ENCODE assay signal across 25 cellular contexts in the genomic region with DNA sequence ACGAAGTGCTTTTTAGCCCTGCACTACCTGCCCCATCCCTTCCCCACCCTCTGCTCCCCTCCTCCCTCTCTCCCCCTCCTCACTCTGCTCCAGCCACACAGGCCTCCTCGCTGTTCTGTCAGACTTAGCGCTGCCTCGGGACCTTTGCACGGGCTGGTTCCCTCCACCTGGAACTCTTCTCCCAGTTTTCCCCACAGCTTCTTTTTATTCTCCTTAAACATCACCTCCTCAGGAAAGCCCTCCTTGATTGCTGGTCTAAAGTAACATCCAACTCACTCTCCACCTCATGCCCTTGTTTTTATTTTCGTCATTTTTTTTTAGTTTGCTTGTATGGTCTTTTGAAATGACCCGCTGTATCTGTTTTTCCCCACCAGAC. TPM values are rescaled to one million over a fixed set of nuclear protein-coding genes. Genes with fewer than 3 reads are reported as not detected.
DNase-seq lines count a peak whose midpoint lies in the region; ATAC-seq and TF ChIP-seq lines count a peak whose summit lies in the region.
"Had no signal": no experiment of that assay in that cellular context is flagged by ENCODE, and none has a peak within 500 bp of the region (broad histone marks: within the 10 kb centered on the region; RNA-seq: fewer than 3 reads in every experiment).

No MANE protein-coding gene starts in this region.

- no peak for ATAC-seq in PC-3
- ATAC-seq: psoas muscle, sciatic nerve had no signal

- CTCF ChIA-PET in PC-3 (lab: Charles Lee) = no interaction called here

- H3K36me3 ChIP-seq in H7 (replicated peaks; ENCODE audit: control insufficient read depth, insufficient read depth, low read length) (no peaks in the 10 kb centered on the region), PC-3 (ENCODE audit: low read depth, low read length) (no peaks in the 10 kb centered on the region), iPS-15b (ENCODE audit: control insufficient read depth, insufficient read depth, low read length) (no peaks in the 10 kb centered on the region), osteoblast (ENCODE audit: insufficient read depth, low read length) (no peaks in the 10 kb centered on the region)
- H3K36me3 ChIP-seq: BLaER1, cardiac muscle cell, left ventricle myocardium inferior, Peyer's patch, thyroid gland, WERI-Rb-1 had no signal

- no peaks in the 10 kb centered on the region for H3F3A ChIP-seq in PC-3 (ENCODE audit: low read length, unreplicated experiment)

- intact Hi-C loops in PC-3 (cut with micrococcal nuclease) = no loop called here

- POLR2A ChIA-PET in PC-3 (lab: Charles Lee; ENCODE audit: unreplicated experiment) = no interaction called here

- in situ Hi-C loops in G401 (cut with HindIII; ENCODE audit: low sequenced_read_pairs) = no loop called here

- H3K9ac ChIP-seq in PC-3 (ENCODE audit: low read length) = no peak overlapping the region
- no peak overlapping the region for H3K9ac ChIP-seq in iPS-15b (ENCODE audit: low read depth, low read length)
- H3K9ac ChIP-seq: BLaER1 had no signal

- H3K79me2 ChIP-seq in PC-3 (ENCODE audit: low read length) (no peaks in the 10 kb centered on the region), osteoblast (ENCODE audit: insufficient read depth, low read length) (no peaks in the 10 kb centered on the region)

- H3K4me2 ChIP-seq in PC-3 (ENCODE audit: low read length) = 0 out of 2 replicates have a peak overlapping the region, but pooled peaks have one; percentile 35
- H3K4me2 ChIP-seq in osteoblast (ENCODE audit: insufficient read depth, low read length) = peak overlapping the region; percentile 62
- H3K4me2 ChIP-seq: BLaER1 had no signal

- H3K27ac ChIP-seq in PC-3 (ENCODE audit: low read length) (no peak overlapping the region), osteoblast (ENCODE audit: low read depth, low read length) (peak overlapping the region; percentile 78)
- H3K27ac ChIP-seq: BLaER1, cardiac muscle cell, coronary artery, left ventricle myocardium inferior, Peyer's patch, psoas muscle, thyroid gland had no signal

- DNase-seq in H7 (no peak), PC-3 (no peak), osteoblast (ENCODE audit: insufficient read length, low spot score, missing footprints) (no peak), NCI-H1092 (lab: John Stamatoyannopoulos, UW) (no peak), COLO829 (ENCODE audit: low spot score) (no peak), NCI-H446 treated with DMSO at 0.1 percent for 48 hours (lab: John Stamatoyannopoulos, UW) (no peak), G401 (ENCODE audit: low spot score) (no peak)
- DNase-seq: activated naive CD8-positive, alpha-beta T cell treated with anti-CD3 and anti-CD28 coated beads, Interleukin-2, amount 10 ng/mL, durations not matched to agents 7 days and 5 days; aorta; effector CD8-positive, alpha-beta T cell; left ventricle myocardium inferior; MM.1S; NCI-H2029; Peyer's patch; psoas muscle; SIG-M5; T1000; thyroid gland had no signal

- peaks cover 6% of the 10 kb centered on the region for H3K4me1 ChIP-seq in PC-3 (ENCODE audit: insufficient read depth, low read length)
- H3K4me1 ChIP-seq in iPS-15b (ENCODE audit: control insufficient read depth, insufficient read depth, low read length) = peaks cover 2% of the 10 kb centered on the region
- H3K4me1 ChIP-seq in osteoblast (ENCODE audit: insufficient read depth, low read length) = peaks cover 19% of the 10 kb centered on the region
- H3K4me1 ChIP-seq: BLaER1, left ventricle myocardium inferior, Peyer's patch, psoas muscle, thyroid gland had no signal

- no TSS peak for BruUV-seq in PC-3 (replicated peaks; lab: Mats Ljungman, UMichigan)

- H3K4me3 ChIP-seq in H7 (ENCODE audit: insufficient read depth, low read depth, low read length) (peak overlapping the region; percentile 66), PC-3 (ENCODE audit: low read length) (no peak overlapping the region), iPS-15b (ENCODE audit: low read depth, low read length) (peak overlapping the region; percentile 64), osteoblast (ENCODE audit: insufficient read depth, low read length) (peak overlapping the region; percentile 25)
- H3K4me3 ChIP-seq: BLaER1, coronary artery, left ventricle myocardium inferior, Peyer's patch, psoas muscle, thyroid gland had no signal

- H3K27me3 ChIP-seq in H7 (ENCODE audit: control insufficient read depth, insufficient read depth, low read length) (no peaks in the 10 kb centered on the region), PC-3 (ENCODE audit: low read length) (0 out of 2 replicates have a peak, but pooled peaks cover 4% of the 10 kb centered on the region), iPS-15b (ENCODE audit: control insufficient read depth, insufficient read depth, low read length) (peaks cover 2% of the 10 kb centered on the region), osteoblast (ENCODE audit: insufficient read depth, low read length) (no peaks in the 10 kb centered on the region)
- H3K27me3 ChIP-seq: BLaER1, Peyer's patch had no signal

- H2AFZ ChIP-seq in PC-3 (ENCODE audit: low read length) (no peak overlapping the region), osteoblast (ENCODE audit: low read length) (peak overlapping the region; percentile 46)

- H4K20me1 ChIP-seq in PC-3 (ENCODE audit: low read length) (no peaks in the 10 kb centered on the region), osteoblast (ENCODE audit: insufficient read depth, low read length) (no peaks in the 10 kb centered on the region)
- H4K20me1 ChIP-seq: BLaER1 had no signal

- no peak for TF ChIP-seq CTCF in PC-3 (conservative IDR thresholded peaks at IDR 0.05; ENCODE audit: low read depth, low read length)
- TF ChIP-seq CTCF in osteoblast (IDR thresholded peaks at IDR 0.05; ENCODE audit: extremely low read depth, low read depth, low read length) = no peak

- H3K9me3 ChIP-seq in PC-3 (ENCODE audit: low read length) (no peaks in the 10 kb centered on the region), iPS-15b (ENCODE audit: control insufficient read depth, insufficient read depth, low read length) (no peaks in the 10 kb centered on the region), osteoblast (ENCODE audit: low read depth, low read length) (no peaks in the 10 kb centered on the region)
- H3K9me3 ChIP-seq: BLaER1, Peyer's patch, psoas muscle, thyroid gland had no signal

- no peaks in the 10 kb centered on the region for H3K9me2 ChIP-seq in PC-3 (replicated peaks; ENCODE audit: low read length)

RNA-seq across cellular contexts. Expression of a gene that starts 19.6 kb away (rescaled TPM):
- not detected in 2 replicates for total RNA-seq in H7 (2014; rRNA removed; shearing (Covaris generic))
- total RNA-seq in PC-3 (2014; rRNA removed) (not detected in 2 replicates), osteoblast (not detected in 2 replicates)
- total RNA-seq in G401 (2014; rRNA removed; shearing (Covaris generic)) = not detected in 2 replicates
- total RNA-seq: activated naive CD8-positive, alpha-beta T cell treated with anti-CD3 and anti-CD28 coated beads, Interleukin-2, amount 10 ng/mL, durations not matched to agents 7 days and 5 days; aorta; cardiac muscle cell; epithelial cell of proximal tubule; left ventricle myocardium inferior; Peyer's patch; psoas muscle; sciatic nerve had no signal
